21 cellular contexts compared by ENCODE assay signal in genomic region chr21:45545236-45545570, GRCh38.
"Had no signal": no experiment of that assay in that cellular context is flagged by ENCODE, and none has a peak within 500 bp of the region (broad histone marks: within the 10 kb centered on the region; RNA-seq: fewer than 3 reads in every experiment).

No MANE protein-coding gene starts in this region.

- H3K27me3 Mint-ChIP-seq: activated CD4-positive, alpha-beta T cell treated with anti-CD3 and anti-CD28 coated beads for 36 hours; activated CD8-positive, alpha-beta T cell treated with anti-CD3 and anti-CD28 coated beads for 36 hours; activated naive CD4-positive, alpha-beta T cell treated with anti-CD3 and anti-CD28 coated beads, Interleukin-2, amount 50 U/mL, for 24 hours; activated T-cell treated with anti-CD3 and anti-CD28 coated beads, Interleukin-2, amount 50 U/mL, for 24 hours; natural killer cell treated with Interleukin-12 subunit alpha and Interleukin-12 subunit beta and Interleukin-15 and Interleukin-18, amount 100 ng/mL, for 72 hours had no signal

- DNase-seq: activated CD8-positive, alpha-beta T cell treated with anti-CD3 and anti-CD28 coated beads for 36 hours; activated effector memory CD4-positive, alpha-beta T cell treated with anti-CD3 and anti-CD28 coated beads, Interleukin-2, amount 50 U/mL, for 16 hours; dermis blood vessel endothelial cell; effector memory CD4-positive, alpha-beta T cell; immature natural killer cell; left ventricle myocardium superior; mesenchymal stem cell; psoas muscle; upper lobe of left lung had no signal

- H3K9me3 ChIP-seq: esophagus muscularis mucosa, gastroesophageal sphincter, heart left ventricle, psoas muscle, stomach, upper lobe of left lung had no signal

- ATAC-seq: activated CD4-positive, alpha-beta T cell treated with anti-CD3 and anti-CD28 coated beads for 36 hours; activated CD8-positive, alpha-beta T cell treated with anti-CD3 and anti-CD28 coated beads for 36 hours; gastroesophageal sphincter; heart left ventricle; left ventricle myocardium superior; natural killer cell treated with Interleukin-12 subunit alpha and Interleukin-12 subunit beta and Interleukin-15 and Interleukin-18, amount 100 ng/mL, for 72 hours; psoas muscle; right cardiac atrium had no signal

- H3K27ac ChIP-seq: esophagus muscularis mucosa, gastroesophageal sphincter, heart left ventricle, psoas muscle, skin epidermis, stomach, upper lobe of left lung, VCaP had no signal

- H3K27ac Mint-ChIP-seq: activated CD4-positive, alpha-beta T cell treated with anti-CD3 and anti-CD28 coated beads for 36 hours; activated CD8-positive, alpha-beta T cell treated with anti-CD3 and anti-CD28 coated beads for 36 hours; activated naive CD4-positive, alpha-beta T cell treated with anti-CD3 and anti-CD28 coated beads, Interleukin-2, amount 50 U/mL, for 24 hours; activated T-cell treated with anti-CD3 and anti-CD28 coated beads, Interleukin-2, amount 50 U/mL, for 24 hours; immature natural killer cell; natural killer cell treated with Interleukin-12 subunit alpha and Interleukin-12 subunit beta and Interleukin-15 and Interleukin-18, amount 100 ng/mL, for 72 hours had no signal

- H3K36me3 Mint-ChIP-seq: activated naive CD4-positive, alpha-beta T cell treated with anti-CD3 and anti-CD28 coated beads, Interleukin-2, amount 50 U/mL, for 24 hours; immature natural killer cell; natural killer cell treated with Interleukin-12 subunit alpha and Interleukin-12 subunit beta and Interleukin-15 and Interleukin-18, amount 100 ng/mL, for 72 hours had no signal

- H3K4me3 ChIP-seq: cardiac muscle cell, esophagus muscularis mucosa, gastroesophageal sphincter, heart left ventricle, psoas muscle, skin epidermis, stomach, upper lobe of left lung had no signal

- H3K9me3 Mint-ChIP-seq: activated CD8-positive, alpha-beta T cell treated with anti-CD3 and anti-CD28 coated beads for 36 hours; activated naive CD4-positive, alpha-beta T cell treated with anti-CD3 and anti-CD28 coated beads, Interleukin-2, amount 50 U/mL, for 24 hours; activated T-cell treated with anti-CD3 and anti-CD28 coated beads, Interleukin-2, amount 50 U/mL, for 24 hours; immature natural killer cell; natural killer cell treated with Interleukin-12 subunit alpha and Interleukin-12 subunit beta and Interleukin-15 and Interleukin-18, amount 100 ng/mL, for 72 hours had no signal

- H3K36me3 ChIP-seq: cardiac muscle cell, esophagus muscularis mucosa, gastroesophageal sphincter, heart left ventricle, stomach, upper lobe of left lung had no signal

- H3K27me3 ChIP-seq: cardiac muscle cell, heart left ventricle, upper lobe of left lung had no signal

- H3K4me3 Mint-ChIP-seq: activated CD4-positive, alpha-beta T cell treated with anti-CD3 and anti-CD28 coated beads for 36 hours; activated CD8-positive, alpha-beta T cell treated with anti-CD3 and anti-CD28 coated beads for 36 hours; activated naive CD4-positive, alpha-beta T cell treated with anti-CD3 and anti-CD28 coated beads, Interleukin-2, amount 50 U/mL, for 24 hours; activated T-cell treated with anti-CD3 and anti-CD28 coated beads, Interleukin-2, amount 50 U/mL, for 24 hours; immature natural killer cell; natural killer cell treated with Interleukin-12 subunit alpha and Interleukin-12 subunit beta and Interleukin-15 and Interleukin-18, amount 100 ng/mL, for 72 hours had no signal
